Comparison of ENCODE assay signal across 8 cellular contexts in the genomic region with DNA sequence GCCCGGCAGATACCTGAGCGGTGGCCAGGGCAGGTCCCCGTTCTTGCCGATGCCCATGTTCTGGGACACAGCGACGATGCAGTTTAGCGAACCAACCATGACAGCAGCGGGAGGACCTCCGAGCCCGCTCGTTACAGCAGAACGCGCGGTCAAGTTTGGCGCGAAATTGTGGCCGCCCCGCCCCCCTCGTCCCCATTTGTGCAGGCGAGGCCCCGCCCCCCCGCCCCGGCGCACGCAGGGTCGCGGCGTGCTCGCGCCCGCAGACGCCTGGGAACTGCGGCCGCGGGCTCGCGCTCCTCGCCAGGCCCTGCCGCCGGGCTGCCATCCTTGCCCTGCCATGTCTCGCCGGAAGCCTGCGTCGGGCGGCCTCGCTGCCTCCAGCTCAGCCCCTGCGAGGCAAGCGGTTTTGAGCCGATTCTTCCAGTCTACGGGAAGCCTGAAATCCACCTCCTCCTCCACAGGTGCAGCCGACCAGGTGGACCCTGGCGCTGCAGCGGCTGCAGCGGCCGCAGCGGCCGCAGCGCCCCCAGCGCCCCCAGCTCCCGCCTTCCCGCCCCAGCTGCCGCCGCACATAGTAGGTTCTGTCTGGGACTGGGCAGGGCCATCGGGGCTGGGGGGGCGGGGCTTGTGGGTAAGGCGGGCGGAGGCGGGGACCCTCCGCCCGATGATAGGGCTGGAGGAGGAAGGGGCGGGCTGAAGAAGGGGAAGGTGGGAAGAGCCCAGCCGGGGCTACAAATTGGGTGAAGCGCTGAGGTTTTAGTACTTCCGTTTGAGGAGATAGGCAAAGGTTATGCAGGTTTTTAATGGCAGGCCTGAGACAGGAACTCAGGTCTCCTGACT. TPM values are rescaled to one million over a fixed set of nuclear protein-coding genes. Genes with fewer than 3 reads are reported as not detected.
A peak's percentile ranks its signal among the peaks of the same experiment; 100 is the strongest.
DNase-seq lines count a peak whose midpoint lies in the region; ATAC-seq and TF ChIP-seq lines count a peak whose summit lies in the region.

A gene (minus strand): TSS at position 593 of the 840 bp plus-strand sequence. CDS start 494 bp downstream, at position 99.
A gene (plus strand): TSS at position 262 of the 840 bp plus-strand sequence. CDS start 76 bp downstream, at position 338.

- no peaks in the 10 kb centered on the region for H3K9me3 ChIP-seq in GM23248 (ENCODE audit: low read depth)
- no peaks in the 10 kb centered on the region for H3K9me3 ChIP-seq in naive thymus-derived CD4-positive, alpha-beta T cell (ENCODE audit: control insufficient read depth in 2 of 3, low read length in 3 of 3)

- peak; percentile 86 for ATAC-seq in naive thymus-derived CD4-positive, alpha-beta T cell
- ATAC-seq in stimulated activated memory B cell treated with anti-CD40 and anti-IgM and Interleukin-4, amounts not matched to agents 10 μg/mL and 1 μg/mL and 100 μg/mL, for 72 hours = peak; percentile 74

- H3K4me1 ChIP-seq in GM23248 (ENCODE audit: insufficient read depth) = peaks cover 27% of the 10 kb centered on the region
- peaks cover 24 to 28% of the 10 kb centered on the region in 2 donors for H3K4me1 ChIP-seq in naive thymus-derived CD4-positive, alpha-beta T cell (ENCODE audit: control insufficient read depth in 2 of 2, insufficient read depth in 2 of 2, low read length in 2 of 2)

- intact Hi-C loops in naive thymus-derived CD4-positive, alpha-beta T cell (cut with micrococcal nuclease) = loop anchor here (1.0 to 10.0 kb wide), 17 partner anchors 18 to 1670 kb away; a partner anchor contains a TSS

- peak within 1 kb of the TSS; percentile 85 for H3K9ac ChIP-seq in GM23248

- H3K36me3 ChIP-seq in GM23248 (ENCODE audit: low read depth) = peaks cover 1% of the 10 kb centered on the region
- peaks cover 4 to 21% (median 5%) of the 10 kb centered on the region in 3 experiments for H3K36me3 ChIP-seq in naive thymus-derived CD4-positive, alpha-beta T cell (ENCODE audit: control insufficient read depth in 2 of 3, insufficient read depth in 3 of 3, low read length in 3 of 3)

- WGBS in GM23248 (ENCODE audit: low coverage in 1 of 2, low lambda C conversion rate in 2 of 2, missing lambda C conversion rate in 2 of 2), 2 experiments = 1 to 2% methylated on average over 42 to 49 of the region's 74 CpGs

- peak within 1 kb of the TSS; percentile 87 for H3K27ac ChIP-seq in GM23248
- peak within 1 kb of the TSS; percentile 82 for H3K27ac ChIP-seq in naive thymus-derived CD4-positive, alpha-beta T cell (ENCODE audit: low read depth, low read length)

- H4K20me1 ChIP-seq in GM23248 (ENCODE audit: insufficient read depth) = no peaks in the 10 kb centered on the region

- DNase-seq in DMS79 treated with DMSO at 0.1 percent for 48 hours (lab: John Stamatoyannopoulos, UW) (peak; percentile 82), GM23248 (peak; percentile 93), LNCaP clone FGC (ENCODE audit: low read depth) (peak; percentile 83), RPMI8226 (peak; percentile 98), fibroblast of mammary gland (ENCODE audit: low read depth) (peak; percentile 85)
- DNase-seq in activated T-helper 1 cell treated with anti-CD3 and anti-CD28 coated beads, Interleukin-2, amount 50 U/mL, for 16 hours (ENCODE audit: low read depth in 1 of 2, low spot score in 1 of 2) = peak; percentile 76 to 79
- peak; percentile 73 to 91 (median 87) for DNase-seq in naive thymus-derived CD4-positive, alpha-beta T cell

- H3K79me2 ChIP-seq in GM23248 (ENCODE audit: insufficient read depth) = peaks cover 38% of the 10 kb centered on the region

- peak within 1 kb of the TSS; percentile 90 for H2AFZ ChIP-seq in GM23248

- in situ Hi-C loops in GM23248 (cut with MboI) = no loop called here

- H3K4me3 ChIP-seq in GM23248 (peak within 1 kb of the TSS; percentile 85), LNCaP clone FGC (ENCODE audit: low read depth, low read length) (peak within 1 kb of the TSS; percentile 96), fibroblast of mammary gland (ENCODE audit: control insufficient read depth, low read depth, low read length) (peak within 1 kb of the TSS; percentile 73)
- H3K4me3 ChIP-seq in naive thymus-derived CD4-positive, alpha-beta T cell (ENCODE audit: low read length) = peak within 1 kb of the TSS; percentile 91

- peak within 1 kb of the TSS; percentile 84 for H3K4me2 ChIP-seq in GM23248 (ENCODE audit: unreplicated experiment)

- TF ChIP-seq CTCF in LNCaP clone FGC (IDR thresholded peaks at IDR 0.05; ENCODE audit: control insufficient read depth, extremely low read depth, insufficient read depth) (peak; percentile 2; the same call in 1 of the 2 replicates), fibroblast of mammary gland (conservative IDR thresholded peaks at IDR 0.05; ENCODE audit: control insufficient read depth, insufficient read depth, low read depth, low read length) (no peak)

- peaks cover 5% of the 10 kb centered on the region; the same call in 1 of the 2 replicates for H3F3A ChIP-seq in GM23248 (ENCODE audit: insufficient read depth)

- peaks cover 11 to 26% (median 24%) of the 10 kb centered on the region in 5 donors for H3K36me3 Mint-ChIP-seq in naive thymus-derived CD4-positive, alpha-beta T cell
- H3K36me3 Mint-ChIP-seq in stimulated activated memory B cell treated with anti-CD40 and anti-IgM and Interleukin-4, amounts not matched to agents 10 μg/mL and 1 μg/mL and 100 μg/mL, for 72 hours = peaks cover 30% of the 10 kb centered on the region

- POLR2A ChIA-PET in naive thymus-derived CD4-positive, alpha-beta T cell (lab: Charles Lee) = interaction anchor here (0.7 to 1.9 kb wide), 6 partner anchors 12 to 647 kb away, joined by 3 to 7 read pairs (median 3); a partner anchor contains a TSS

- peak within 1 kb of the TSS; percentile 82 to 98 (median 90) for H3K4me3 Mint-ChIP-seq in naive thymus-derived CD4-positive, alpha-beta T cell
- H3K4me3 Mint-ChIP-seq in stimulated activated memory B cell treated with anti-CD40 and anti-IgM and Interleukin-4, amounts not matched to agents 10 μg/mL and 1 μg/mL and 100 μg/mL, for 72 hours = peak within 1 kb of the TSS; percentile 87

- H3K27ac Mint-ChIP-seq in naive thymus-derived CD4-positive, alpha-beta T cell = peak within 1 kb of the TSS; percentile 89 to 97 (median 96)
- peak within 1 kb of the TSS; percentile 94 for H3K27ac Mint-ChIP-seq in stimulated activated memory B cell treated with anti-CD40 and anti-IgM and Interleukin-4, amounts not matched to agents 10 μg/mL and 1 μg/mL and 100 μg/mL, for 72 hours

- CTCF ChIA-PET in naive thymus-derived CD4-positive, alpha-beta T cell (lab: Charles Lee) = no interaction called here

- no peaks in the 10 kb centered on the region for H3K27me3 ChIP-seq in GM23248 (replicated peaks; ENCODE audit: insufficient read depth)
- H3K27me3 ChIP-seq in naive thymus-derived CD4-positive, alpha-beta T cell (ENCODE audit: control insufficient read depth in 2 of 2, insufficient read depth in 2 of 2, low read length in 2 of 2) = no peaks in the 10 kb centered on the region

- no peaks in the 10 kb centered on the region for H3K27me3 Mint-ChIP-seq in naive thymus-derived CD4-positive, alpha-beta T cell
- H3K27me3 Mint-ChIP-seq in stimulated activated memory B cell treated with anti-CD40 and anti-IgM and Interleukin-4, amounts not matched to agents 10 μg/mL and 1 μg/mL and 100 μg/mL, for 72 hours = no peaks in the 10 kb centered on the region

- peaks cover 0 to 3% (median 0%) of the 10 kb centered on the region in 11 donors for H3K9me3 Mint-ChIP-seq in naive thymus-derived CD4-positive, alpha-beta T cell
- H3K9me3 Mint-ChIP-seq in stimulated activated memory B cell treated with anti-CD40 and anti-IgM and Interleukin-4, amounts not matched to agents 10 μg/mL and 1 μg/mL and 100 μg/mL, for 72 hours = no peaks in the 10 kb centered on the region

- H3K4me1 Mint-ChIP-seq in naive thymus-derived CD4-positive, alpha-beta T cell = peaks cover 10 to 40% (median 32%) of the 10 kb centered on the region in 7 donors
- H3K4me1 Mint-ChIP-seq in stimulated activated memory B cell treated with anti-CD40 and anti-IgM and Interleukin-4, amounts not matched to agents 10 μg/mL and 1 μg/mL and 100 μg/mL, for 72 hours = peaks cover 25% of the 10 kb centered on the region

- no peaks in the 10 kb centered on the region for H3K9me2 ChIP-seq in GM23248 (ENCODE audit: insufficient read depth)

RNA-seq across cellular contexts. Expression of the first gene that starts in this region (rescaled TPM):
- total RNA-seq in GM23248 (2014; rRNA removed; shearing (Covaris generic)) = 19.0 and 23.8 TPM in 2 replicates
- polyA plus RNA-seq in GM23248 (2016; fragmentation: Nextera tagmentation; extraction: Ambion mirVana) = 10.0 and 11.6 TPM in 2 replicates
- 10 to 100 TPM in 3 of 5 experiments, 1 to 10 TPM in 2; 6.9 to 68.9 (median 17.0) TPM for total RNA-seq in naive thymus-derived CD4-positive, alpha-beta T cell
- 1 to 10 TPM; 1.2 to 2.5 TPM for polyA plus RNA-seq in naive thymus-derived CD4-positive, alpha-beta T cell

RNA-seq across cellular contexts. Expression of the second gene that starts in this region (rescaled TPM):
- 11.7 and 15.9 TPM in 2 replicates for total RNA-seq in GM23248 (2014; rRNA removed; shearing (Covaris generic))
- 13.5 and 14.0 TPM in 2 replicates for polyA plus RNA-seq in GM23248 (2016; fragmentation: Nextera tagmentation; extraction: Ambion mirVana)
- total RNA-seq in naive thymus-derived CD4-positive, alpha-beta T cell = 10 to 100 TPM; 12.0 to 20.9 (median 16.7) TPM
- polyA plus RNA-seq in naive thymus-derived CD4-positive, alpha-beta T cell = 10 to 100 TPM; 10.5 to 13.0 TPM

Comparison
In these comparisons a context has a peak if more than half of its experiments do, and no peak if none do; other contexts are left out.
1. Peak in every context shown above with its lines: DNase-seq, ATAC-seq, H3K4me3 ChIP-seq and H3K27ac ChIP-seq.